Comparison of ENCODE assay signal across 8 cellular contexts in the genomic region with DNA sequence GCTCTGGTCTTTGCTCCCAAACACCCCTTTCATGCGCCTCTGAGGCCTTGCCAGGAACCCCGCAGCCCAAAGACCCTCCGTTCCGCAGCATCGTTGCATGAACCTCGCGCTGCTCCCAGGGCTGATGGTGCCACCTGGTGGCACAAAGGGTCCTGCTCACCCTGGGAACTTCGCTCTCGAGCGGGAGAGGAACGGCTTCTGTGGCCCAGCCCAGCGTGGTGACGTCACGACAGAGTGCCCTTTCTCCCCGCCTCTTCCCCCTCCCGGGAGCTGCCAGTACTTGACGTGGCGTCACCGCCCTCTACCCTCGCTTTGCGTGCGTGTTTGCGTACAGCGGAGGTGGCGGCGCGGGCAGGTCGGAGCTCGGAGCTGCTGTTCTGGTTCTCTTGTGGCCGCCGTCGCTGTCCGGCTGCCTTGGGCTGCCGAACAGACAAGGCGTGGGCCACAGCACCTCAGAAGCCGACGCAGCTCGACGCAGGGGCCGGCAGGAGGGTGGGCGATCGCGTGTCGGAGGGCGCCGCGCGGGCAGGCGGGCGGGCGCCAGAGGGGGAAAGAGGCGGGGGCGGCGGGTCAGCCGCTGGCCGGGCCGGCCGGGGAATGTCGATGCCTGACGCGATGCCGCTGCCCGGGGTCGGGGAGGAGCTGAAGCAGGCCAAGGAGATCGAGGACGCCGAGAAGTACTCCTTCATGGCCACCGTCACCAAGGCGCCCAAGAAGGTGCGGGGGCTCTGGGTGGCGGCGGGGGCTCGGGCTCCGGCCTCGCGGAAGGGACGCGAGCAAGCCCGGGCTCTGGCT. TPM values are rescaled to one million over a fixed set of nuclear protein-coding genes. Genes with fewer than 3 reads are reported as not detected.
DNase-seq lines count a peak whose midpoint lies in the region; ATAC-seq and TF ChIP-seq lines count a peak whose summit lies in the region.

TSS of gene AHCYL1 (plus strand) at position 310 of the 795 bp plus-strand sequence. CDS start at position 598, 288 bp downstream.

- peak; percentile 98 to 99 (median 99) for DNase-seq in CD8-positive, alpha-beta memory T cell
- DNase-seq in HK-2 (ENCODE audit: unreplicated experiment) (peak; percentile 98), NCI-H82 treated with DMSO at 0.1 percent for 48 hours (lab: John Stamatoyannopoulos, UW; ENCODE audit: unreplicated experiment) (peak; percentile 99), dorsolateral prefrontal cortex (peak; percentile 99 to 100 (median 100)), right lobe of liver (peak; percentile 100)
- DNase-seq in activated CD4-positive, alpha-beta memory T cell treated with anti-CD3 and anti-CD28 coated beads for 36 hours, result peak; percentile 100
- DNase-seq in stimulated activated CD4-positive, alpha-beta T cell treated with anti-CD3 and anti-CD28 coated beads, Interleukin-4, amount 100 ng/mL, for 4 hours, result peak; percentile 98 to 99

- intact Hi-C loops in activated CD4-positive, alpha-beta memory T cell treated with anti-CD3 and anti-CD28 coated beads for 36 hours (cut with micrococcal nuclease), result loop anchor here (1.0 to 2.0 kb wide), 10 partner anchors 9 to 502 kb away; partner anchors contain the start of genes ATXN7L2 and CSF1
- intact Hi-C loops in dorsolateral prefrontal cortex (cut with DNase I), result loop anchor here (1.0 to 10.0 kb wide), 9 partner anchors 72 to 438 kb away; partner anchors contain the start of genes CSF1 (in 2 of the 2) and GNAI3 (in 1 of the 2)
- intact Hi-C loops in right lobe of liver (cut with DNase I), result loop anchor here (5.0 kb wide), 1 partner anchor 207 kb away; no protein-coding TSS in a partner anchor

- H3K4me1 Mint-ChIP-seq in CD8-positive, alpha-beta memory T cell, result peaks cover 38 to 46% (median 44%) of the 10 kb centered on the region in 3 donors
- H3K4me1 Mint-ChIP-seq in activated CD4-positive, alpha-beta memory T cell treated with anti-CD3 and anti-CD28 coated beads for 36 hours (ENCODE audit: low read depth), result peaks cover 39% of the 10 kb centered on the region

- peak within 1 kb of the TSS; percentile 75 for H3K4me3 ChIP-seq in CD8-positive, alpha-beta memory T cell (ENCODE audit: low read length)
- H3K4me3 ChIP-seq in dorsolateral prefrontal cortex (peak within 1 kb of the TSS; percentile 67 to 98 (median 91)), right lobe of liver (peak within 1 kb of the TSS; percentile 60 to 82 (median 77))

- 0% methylated on average over 6 of the region's 79 CpGs for WGBS in right lobe of liver (ENCODE audit: insufficient coverage, low coverage, low lambda C conversion rate, missing lambda C conversion rate)

- ATAC-seq in GM19452 (IDR thresholded peaks at IDR 0.05; ENCODE audit: unreplicated experiment), result peak; percentile 96
- peak; percentile 93 to 96 (median 94) for ATAC-seq in right lobe of liver

- POLR2A ChIA-PET in CD8-positive, alpha-beta memory T cell (lab: Charles Lee), result interaction anchor here (0.8 to 1.8 kb wide), 9 partner anchors 50 to 501 kb away, joined by 3 to 19 read pairs (median 5); partner anchors contain the start of genes ATXN7L2, GNAI3 and STRIP1
- POLR2A ChIA-PET in activated CD4-positive, alpha-beta memory T cell treated with anti-CD3 and anti-CD28 coated beads for 36 hours (lab: Charles Lee), result interaction anchor here (0.6 to 2.9 kb wide), 20 partner anchors 9 to 438 kb away, joined by 3 to 17 read pairs (median 4); partner anchors contain the start of genes GNAI3, GNAT2, GSTM4 and RBM15

- H3K9me3 ChIP-seq in CD8-positive, alpha-beta memory T cell (ENCODE audit: low read length), result no peaks in the 10 kb centered on the region
- H3K9me3 ChIP-seq in right lobe of liver, result no peaks in the 10 kb centered on the region

- H3K27ac ChIP-seq in CD8-positive, alpha-beta memory T cell (ENCODE audit: low read depth, low read length), result peak within 1 kb of the TSS; percentile 77
- H3K27ac ChIP-seq in dorsolateral prefrontal cortex, result peak within 1 kb of the TSS; percentile 68 to 99 (median 96)
- H3K27ac ChIP-seq in right lobe of liver, result peak within 1 kb of the TSS; percentile 90 to 97 (median 95)

- TF ChIP-seq POLR2A in right lobe of liver (IDR thresholded peaks at IDR 0.05), result peak; percentile 98

- peaks cover 4% of the 10 kb centered on the region for H3K36me3 ChIP-seq in CD8-positive, alpha-beta memory T cell (ENCODE audit: insufficient read depth, low read length)
- no peaks in the 10 kb centered on the region for H3K36me3 ChIP-seq in right lobe of liver

- TF ChIP-seq CTCF in dorsolateral prefrontal cortex (IDR thresholded peaks at IDR 0.05 in 54 of 56, conservative IDR thresholded peaks at IDR 0.05 in 2 of 56; ENCODE audit: low read depth in 1 of 56, partially characterized antibody in 56 of 56) (peak; percentile 95 to 100 (median 99)), right lobe of liver (IDR thresholded peaks at IDR 0.05) (peak; percentile 98 to 99 (median 98))

- peak within 1 kb of the TSS; percentile 92 to 99 (median 97) for H3K4me3 Mint-ChIP-seq in CD8-positive, alpha-beta memory T cell
- peak within 1 kb of the TSS; percentile 99 for H3K4me3 Mint-ChIP-seq in activated CD4-positive, alpha-beta memory T cell treated with anti-CD3 and anti-CD28 coated beads for 36 hours

- CTCF ChIA-PET in CD8-positive, alpha-beta memory T cell (lab: Charles Lee), result interaction anchor here (0.6 to 13.3 kb wide), 63 partner anchors 9 to 708 kb away, joined by 3 to 520 read pairs (median 5); partner anchors contain the start of genes GNAI3, GSTM3, GSTM4 and STRIP1
- CTCF ChIA-PET in activated CD4-positive, alpha-beta memory T cell treated with anti-CD3 and anti-CD28 coated beads for 36 hours (lab: Charles Lee), result interaction anchor here (0.5 to 14.1 kb wide), 93 partner anchors 9 to 663 kb away, joined by 3 to 723 read pairs (median 5); partner anchors contain the start of genes AMPD2, CSF1, EPS8L3 and GNAI3

- H3K27me3 Mint-ChIP-seq in CD8-positive, alpha-beta memory T cell, result peaks cover 0 to 2% of the 10 kb centered on the region in 2 donors
- no peaks in the 10 kb centered on the region for H3K27me3 Mint-ChIP-seq in activated CD4-positive, alpha-beta memory T cell treated with anti-CD3 and anti-CD28 coated beads for 36 hours

- H3K4me1 ChIP-seq in CD8-positive, alpha-beta memory T cell (ENCODE audit: insufficient read depth, low read length), result peaks cover 36% of the 10 kb centered on the region
- peaks cover 0 to 68% (median 23%) of the 10 kb centered on the region in 4 donors for H3K4me1 ChIP-seq in right lobe of liver

- H3K27ac Mint-ChIP-seq in CD8-positive, alpha-beta memory T cell, result peak within 1 kb of the TSS; percentile 68 to 100 (median 99)
- H3K27ac Mint-ChIP-seq in activated CD4-positive, alpha-beta memory T cell treated with anti-CD3 and anti-CD28 coated beads for 36 hours, result peak within 1 kb of the TSS; percentile 92

- H3K36me3 Mint-ChIP-seq in CD8-positive, alpha-beta memory T cell, result peaks cover 0 to 15% (median 2%) of the 10 kb centered on the region in 3 donors
- H3K36me3 Mint-ChIP-seq in activated CD4-positive, alpha-beta memory T cell treated with anti-CD3 and anti-CD28 coated beads for 36 hours, result peaks cover 10% of the 10 kb centered on the region

- no peaks in the 10 kb centered on the region for H3K9me3 Mint-ChIP-seq in CD8-positive, alpha-beta memory T cell
- H3K9me3 Mint-ChIP-seq in activated CD4-positive, alpha-beta memory T cell treated with anti-CD3 and anti-CD28 coated beads for 36 hours, result no peaks in the 10 kb centered on the region

- H3K27me3 ChIP-seq in CD8-positive, alpha-beta memory T cell (ENCODE audit: insufficient read depth, low read length, poor library complexity, severe bottlenecking), result no peaks in the 10 kb centered on the region
- H3K27me3 ChIP-seq in dorsolateral prefrontal cortex, result no peaks in the 10 kb centered on the region
- H3K27me3 ChIP-seq in right lobe of liver, result no peaks in the 10 kb centered on the region

RNA-seq across cellular contexts. Expression of gene AHCYL1, which starts in this region (rescaled TPM):
- 10 to 100 TPM; 56.9 to 59.9 TPM for total RNA-seq in CD8-positive, alpha-beta memory T cell
- 46.6 TPM for polyA plus RNA-seq in CD8-positive, alpha-beta memory T cell
- total RNA-seq in activated CD4-positive, alpha-beta memory T cell treated with anti-CD3 and anti-CD28 coated beads for 36 hours, result 10 to 100 TPM; 89.6 to 92.3 TPM
- total RNA-seq in dorsolateral prefrontal cortex (100 to 1,000 TPM; 172 to 665 (median 292) TPM), right lobe of liver (10 to 100 TPM; 51.4 to 77.5 (median 56.0) TPM)

Comparison
In these comparisons a context has a peak if more than half of its experiments do, and no peak if none do; other contexts are left out.
1. Peak in every context shown above with its lines: DNase-seq, ATAC-seq, H3K4me3 ChIP-seq and H3K27ac ChIP-seq.